1 cellular context compared by ENCODE assay signal in genomic region chr20:347317-347639, GRCh38.
A peak's percentile ranks its signal among the peaks of the same experiment; 100 is the strongest.
TF ChIP-seq lines count a peak whose summit lies in the region.

No MANE protein-coding gene starts in this region.

TF ChIP-seq in HepG2, 621 proteins besides CTCF, POLR2A, EP300 and RAD21 (continues in another document):
- no peak for TF ChIP-seq MXD1 (CRISPR knock-in tag; IDR thresholded peaks at IDR 0.05)
- TF ChIP-seq DPF2 (CRISPR knock-in tag; IDR thresholded peaks at IDR 0.05; ENCODE audit: borderline replicate concordance, low read depth) = no peak
- TF ChIP-seq, protein P1, sequence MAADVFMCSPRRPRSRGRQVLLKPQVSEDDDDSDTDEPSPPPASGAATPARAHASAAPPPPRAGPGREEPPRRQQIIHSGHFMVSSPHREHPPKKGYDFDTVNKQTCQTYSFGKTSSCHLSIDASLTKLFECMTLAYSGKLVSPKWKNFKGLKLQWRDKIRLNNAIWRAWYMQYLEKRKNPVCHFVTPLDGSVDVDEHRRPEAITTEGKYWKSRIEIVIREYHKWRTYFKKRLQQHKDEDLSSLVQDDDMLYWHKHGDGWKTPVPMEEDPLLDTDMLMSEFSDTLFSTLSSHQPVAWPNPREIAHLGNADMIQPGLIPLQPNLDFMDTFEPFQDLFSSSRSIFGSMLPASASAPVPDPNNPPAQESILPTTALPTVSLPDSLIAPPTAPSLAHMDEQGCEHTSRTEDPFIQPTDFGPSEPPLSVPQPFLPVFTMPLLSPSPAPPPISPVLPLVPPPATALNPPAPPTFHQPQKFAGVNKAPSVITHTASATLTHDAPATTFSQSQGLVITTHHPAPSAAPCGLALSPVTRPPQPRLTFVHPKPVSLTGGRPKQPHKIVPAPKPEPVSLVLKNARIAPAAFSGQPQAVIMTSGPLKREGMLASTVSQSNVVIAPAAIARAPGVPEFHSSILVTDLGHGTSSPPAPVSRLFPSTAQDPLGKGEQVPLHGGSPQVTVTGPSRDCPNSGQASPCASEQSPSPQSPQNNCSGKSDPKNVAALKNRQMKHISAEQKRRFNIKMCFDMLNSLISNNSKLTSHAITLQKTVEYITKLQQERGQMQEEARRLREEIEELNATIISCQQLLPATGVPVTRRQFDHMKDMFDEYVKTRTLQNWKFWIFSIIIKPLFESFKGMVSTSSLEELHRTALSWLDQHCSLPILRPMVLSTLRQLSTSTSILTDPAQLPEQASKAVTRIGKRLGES (CRISPR knock-in tag; IDR thresholded peaks at IDR 0.05; ENCODE audit: borderline replicate concordance) = no peak
- no peak; the same call in 1 of the 2 replicates for TF ChIP-seq PCBP1 (IDR thresholded peaks at IDR 0.05; ENCODE audit: borderline replicate concordance, low read depth, low read length)
- TF ChIP-seq E2F1 (CRISPR knock-in tag; IDR thresholded peaks at IDR 0.05) = no peak
- no peak for TF ChIP-seq HMG20B (CRISPR knock-in tag; conservative IDR thresholded peaks at IDR 0.05)
- TF ChIP-seq ZNF260 (CRISPR knock-in tag; IDR thresholded peaks at IDR 0.05; ENCODE audit: borderline replicate concordance, low read depth) = no peak
- TF ChIP-seq, protein P2, sequence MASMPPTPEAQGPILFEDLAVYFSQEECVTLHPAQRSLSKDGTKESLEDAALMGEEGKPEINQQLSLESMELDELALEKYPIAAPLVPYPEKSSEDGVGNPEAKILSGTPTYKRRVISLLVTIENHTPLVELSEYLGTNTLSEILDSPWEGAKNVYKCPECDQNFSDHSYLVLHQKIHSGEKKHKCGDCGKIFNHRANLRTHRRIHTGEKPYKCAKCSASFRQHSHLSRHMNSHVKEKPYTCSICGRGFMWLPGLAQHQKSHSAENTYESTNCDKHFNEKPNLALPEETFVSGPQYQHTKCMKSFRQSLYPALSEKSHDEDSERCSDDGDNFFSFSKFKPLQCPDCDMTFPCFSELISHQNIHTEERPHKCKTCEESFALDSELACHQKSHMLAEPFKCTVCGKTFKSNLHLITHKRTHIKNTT (CRISPR knock-in tag; IDR thresholded peaks at IDR 0.05) = no peak
- no peak for TF ChIP-seq ATF3 (CRISPR knock-in tag; IDR thresholded peaks at IDR 0.05)
- no peak for TF ChIP-seq GABPA (IDR thresholded peaks at IDR 0.05; ENCODE audit: low read depth, low read length)
- TF ChIP-seq GABPA (CRISPR knock-in tag; IDR thresholded peaks at IDR 0.05; ENCODE audit: low read depth) = no peak
- peak; percentile 82; the same call in 1 of the 2 replicates for TF ChIP-seq MTF2 (CRISPR knock-in tag; IDR thresholded peaks at IDR 0.05; ENCODE audit: borderline replicate concordance)
- peak; percentile 50 for TF ChIP-seq PCBP2 (optimal IDR thresholded peaks at IDR 0.05; ENCODE audit: low read depth, low read length, poor library complexity, severe bottlenecking)
- no peak for TF ChIP-seq NFYC (CRISPR knock-in tag; IDR thresholded peaks at IDR 0.05)
- TF ChIP-seq, protein P3, sequence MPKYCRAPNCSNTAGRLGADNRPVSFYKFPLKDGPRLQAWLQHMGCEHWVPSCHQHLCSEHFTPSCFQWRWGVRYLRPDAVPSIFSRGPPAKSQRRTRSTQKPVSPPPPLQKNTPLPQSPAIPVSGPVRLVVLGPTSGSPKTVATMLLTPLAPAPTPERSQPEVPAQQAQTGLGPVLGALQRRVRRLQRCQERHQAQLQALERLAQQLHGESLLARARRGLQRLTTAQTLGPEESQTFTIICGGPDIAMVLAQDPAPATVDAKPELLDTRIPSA (CRISPR knock-in tag; IDR thresholded peaks at IDR 0.05; ENCODE audit: borderline replicate concordance) = no peak
- TF ChIP-seq ZNF646 (CRISPR knock-in tag; IDR thresholded peaks at IDR 0.05) = no peak
- no peak for TF ChIP-seq MXI1 (IDR thresholded peaks at IDR 0.05; ENCODE audit: borderline replicate concordance, low read depth, low read length)
- TF ChIP-seq MBD4 (IDR thresholded peaks at IDR 0.05; ENCODE audit: borderline replicate concordance, low read length) = no peak
- TF ChIP-seq ZNF776 (CRISPR knock-in tag; IDR thresholded peaks at IDR 0.05) = 0 out of 2 replicates have a peak, but pooled peaks have one; percentile 31
- TF ChIP-seq ZKSCAN1 (IDR thresholded peaks at IDR 0.05; ENCODE audit: low read length) = no peak
- TF ChIP-seq FOXC1 (CRISPR knock-in tag; IDR thresholded peaks at IDR 0.05; ENCODE audit: borderline replicate concordance) = no peak; the same call in 1 of the 2 replicates
- TF ChIP-seq RAD51 (IDR thresholded peaks at IDR 0.05; ENCODE audit: borderline replicate concordance) = no peak
- TF ChIP-seq ZNF484 (CRISPR knock-in tag; IDR thresholded peaks at IDR 0.05; ENCODE audit: borderline replicate concordance, low read depth) = no peak
- TF ChIP-seq HOXA3 (CRISPR knock-in tag; IDR thresholded peaks at IDR 0.05) = no peak
- TF ChIP-seq KLF15 (CRISPR knock-in tag; IDR thresholded peaks at IDR 0.05; ENCODE audit: borderline replicate concordance) = 0 out of 2 replicates have a peak, but pooled peaks have one; percentile 22
- no peak for TF ChIP-seq MYNN (CRISPR knock-in tag; IDR thresholded peaks at IDR 0.05; ENCODE audit: low read depth)
- TF ChIP-seq ZNF781 (CRISPR knock-in tag; IDR thresholded peaks at IDR 0.05; ENCODE audit: borderline replicate concordance, not compliant biosample characterization) = no peak
- no peak for TF ChIP-seq POLR2AphosphoS2 (IDR thresholded peaks at IDR 0.05; ENCODE audit: low read depth, low read length)
- TF ChIP-seq ZNF772 (CRISPR knock-in tag; IDR thresholded peaks at IDR 0.05) = no peak
- TF ChIP-seq MIER2 (CRISPR knock-in tag; IDR thresholded peaks at IDR 0.05) = no peak
- TF ChIP-seq ZNF383 (CRISPR knock-in tag; IDR thresholded peaks at IDR 0.05; ENCODE audit: borderline replicate concordance) = no peak
- TF ChIP-seq ELK4 (CRISPR knock-in tag; IDR thresholded peaks at IDR 0.05; ENCODE audit: borderline replicate concordance) = no peak
- no peak for TF ChIP-seq ETS1 (CRISPR knock-in tag; IDR thresholded peaks at IDR 0.05)
- TF ChIP-seq ZNF468 (CRISPR knock-in tag; IDR thresholded peaks at IDR 0.05) = no peak
- TF ChIP-seq ZSCAN30 (CRISPR knock-in tag; IDR thresholded peaks at IDR 0.05) = no peak
- 0 out of 2 replicates have a peak, but pooled peaks have one; percentile 73 for TF ChIP-seq CENPBD1 (CRISPR knock-in tag; IDR thresholded peaks at IDR 0.05; ENCODE audit: borderline replicate concordance, low read depth)
- TF ChIP-seq ZMAT3 (CRISPR knock-in tag; conservative IDR thresholded peaks at IDR 0.05) = no peak
- no peak for TF ChIP-seq CCAR2 (optimal IDR thresholded peaks at IDR 0.05; ENCODE audit: low read depth, low read length)
- TF ChIP-seq TP53 (CRISPR knock-in tag; conservative IDR thresholded peaks at IDR 0.05) = no peak
- TF ChIP-seq WIZ (CRISPR knock-in tag; IDR thresholded peaks at IDR 0.05) = 0 out of 2 replicates have a peak, but pooled peaks have one; percentile 3
- no peak for TF ChIP-seq CBX1 (IDR thresholded peaks at IDR 0.05; ENCODE audit: low read depth)
- no peak for TF ChIP-seq PAWR (CRISPR knock-in tag; IDR thresholded peaks at IDR 0.05; ENCODE audit: borderline replicate concordance)
- TF ChIP-seq ZNF549 (CRISPR knock-in tag; IDR thresholded peaks at IDR 0.05) = 0 out of 2 replicates have a peak, but pooled peaks have one; percentile 8
- TF ChIP-seq ZMAT5 (CRISPR knock-in tag; IDR thresholded peaks at IDR 0.05; ENCODE audit: borderline replicate concordance, low read depth) = no peak
- no peak for TF ChIP-seq IKZF1 (IDR thresholded peaks at IDR 0.05)
- TF ChIP-seq ZFP36L2 (CRISPR knock-in tag; IDR thresholded peaks at IDR 0.05) = no peak
- no peak for TF ChIP-seq TIGD3 (CRISPR knock-in tag; IDR thresholded peaks at IDR 0.05; ENCODE audit: borderline replicate concordance)
- no peak for TF ChIP-seq SATB2 (CRISPR knock-in tag; IDR thresholded peaks at IDR 0.05)
- TF ChIP-seq ZNF790 (CRISPR knock-in tag; IDR thresholded peaks at IDR 0.05; ENCODE audit: borderline replicate concordance) = peak; percentile 57; the same call in 1 of the 2 replicates
- no peak for TF ChIP-seq ZBTB7B (CRISPR knock-in tag; IDR thresholded peaks at IDR 0.05)
- TF ChIP-seq ZNF510 (CRISPR knock-in tag; IDR thresholded peaks at IDR 0.05; ENCODE audit: low read depth) = no peak
